Comparison of ENCODE assay signal across 19 cellular contexts in genomic region chr13:106874308-106874707, GRCh38.
DNase-seq lines count a peak whose midpoint lies in the region; ATAC-seq and TF ChIP-seq lines count a peak whose summit lies in the region.
"Had no signal": no experiment of that assay in that cellular context is flagged by ENCODE, and none has a peak within 500 bp of the region (broad histone marks: within the 10 kb centered on the region; RNA-seq: fewer than 3 reads in every experiment).

No MANE protein-coding gene starts in this region.

- TF ChIP-seq POLR2A in heart left ventricle (IDR thresholded peaks at IDR 0.05), result no peak

- H3K27me3 Mint-ChIP-seq in GM23338 (ENCODE audit: insufficient read depth, low read depth, poor library complexity) (peaks cover 2% of the 10 kb centered on the region), nephron progenitor cell (ENCODE audit: low read depth, poor library complexity) (peaks cover 3% of the 10 kb centered on the region)

- H3K4me1 Mint-ChIP-seq in GM23338, result peaks cover 6% of the 10 kb centered on the region
- H3K4me1 Mint-ChIP-seq in nephron progenitor cell, result peaks cover 21% of the 10 kb centered on the region
- H3K4me1 Mint-ChIP-seq: CD8-positive, alpha-beta memory T cell had no signal

- peaks cover 0 to 19% (median 8%) of the 10 kb centered on the region in 12 donors for H3K4me1 ChIP-seq in heart left ventricle
- peaks cover 7% of the 10 kb centered on the region; the same call in 1 of the 2 replicates for H3K4me1 ChIP-seq in GM23338 (ENCODE audit: insufficient read depth)
- H3K4me1 ChIP-seq in right cardiac atrium (ENCODE audit: control insufficient read depth, insufficient read depth, low read length), result peaks cover 4% of the 10 kb centered on the region
- H3K4me1 ChIP-seq in subcutaneous abdominal adipose tissue (ENCODE audit: control insufficient read depth in 5 of 5, insufficient read depth in 5 of 5, low read length in 5 of 5), result peaks cover 0 to 17% (median 9%) of the 10 kb centered on the region in 5 donors

- H3K4me3 ChIP-seq in heart left ventricle (no peak overlapping the region), GM23338 (no peak overlapping the region), right cardiac atrium (ENCODE audit: low read length) (no peak overlapping the region), subcutaneous abdominal adipose tissue (ENCODE audit: low read depth in 1 of 5, low read length in 5 of 5) (no peak overlapping the region)

- H3K9me2 ChIP-seq in GM23338 (ENCODE audit: insufficient read depth), result peaks cover 5% of the 10 kb centered on the region; the same call in 1 of the 2 replicates

- H3K79me2 ChIP-seq in GM23338 (replicated peaks; ENCODE audit: insufficient read depth), result no peaks in the 10 kb centered on the region

- H3K27me3 ChIP-seq in heart left ventricle (no peaks in the 10 kb centered on the region), GM23338 (ENCODE audit: insufficient read depth) (no peaks in the 10 kb centered on the region), right cardiac atrium (ENCODE audit: control insufficient read depth, insufficient read depth) (no peaks in the 10 kb centered on the region), subcutaneous abdominal adipose tissue (ENCODE audit: control insufficient read depth in 5 of 5, insufficient read depth in 4 of 5, low read length in 5 of 5) (no peaks in the 10 kb centered on the region)

- no peaks in the 10 kb centered on the region for H3K36me3 ChIP-seq in heart left ventricle
- H3K36me3 ChIP-seq in GM23338 (ENCODE audit: insufficient read depth), result no peaks in the 10 kb centered on the region
- no peaks in the 10 kb centered on the region for H3K36me3 ChIP-seq in subcutaneous abdominal adipose tissue (ENCODE audit: control insufficient read depth in 5 of 5, insufficient read depth in 5 of 5, low read length in 5 of 5)

- TF ChIP-seq CTCF in heart left ventricle (IDR thresholded peaks at IDR 0.05) (no peak), GM23338 (conservative IDR thresholded peaks at IDR 0.05; ENCODE audit: low read depth in 2 of 2) (no peak), nephron progenitor cell (IDR thresholded peaks at IDR 0.05) (no peak)

- DNase-seq in heart left ventricle, result no peak
- no peak for DNase-seq in cardiac septum (ENCODE audit: low spot score)
- no peak for DNase-seq in GM23338 (ENCODE audit: low spot score)
- no peak for DNase-seq in right cardiac atrium
- no peak for DNase-seq in T1000 (lab: John Stamatoyannopoulos, UW)
- no peak for DNase-seq in nephron progenitor cell
- DNase-seq: AML-193; Calu3; CD8-positive, alpha-beta memory T cell; DMS53; GDM1; IMR-90; NCI-H1694; NCI-H2081; NCI-H2171 treated with DMSO at 0.1 percent for 48 hours; NCI-H446; NCI-H526 had no signal

- peaks cover 5% of the 10 kb centered on the region; the same call in 2 of the 3 replicates for H3K9me3 Mint-ChIP-seq in GM23338
- peaks cover 18% of the 10 kb centered on the region for H3K9me3 Mint-ChIP-seq in nephron progenitor cell

- 18 to 42% (median 33%) methylated on average over 2 of the region's 2 CpGs for WGBS in heart left ventricle, 4 donors
- WGBS in right cardiac atrium, result 16% methylated on average over 2 of the region's 2 CpGs

- H3K36me3 Mint-ChIP-seq in GM23338 (ENCODE audit: low read depth) (no peaks in the 10 kb centered on the region; the same call in 2 of the 3 replicates), nephron progenitor cell (ENCODE audit: low read depth) (peaks cover 5% of the 10 kb centered on the region)
- H3K36me3 Mint-ChIP-seq: CD8-positive, alpha-beta memory T cell had no signal

- H4K20me1 ChIP-seq in GM23338 (replicated peaks; ENCODE audit: insufficient read depth), result no peaks in the 10 kb centered on the region

- H3K4me2 ChIP-seq in GM23338, result no peak overlapping the region

- H3F3A ChIP-seq in GM23338 (replicated peaks; ENCODE audit: low read depth), result no peaks in the 10 kb centered on the region

- no peak overlapping the region for H3K9ac ChIP-seq in subcutaneous abdominal adipose tissue (ENCODE audit: low read length in 5 of 5)

- ATAC-seq in heart left ventricle (peak in 1 of 4 donors; percentile 71), GM23338 (no peak), right cardiac atrium (peak; percentile 66 to 88)

- H3K27ac ChIP-seq in heart left ventricle (peak overlapping the region in 11 of 12 donors; percentile 7 to 63 (median 49)), GM23338 (ENCODE audit: low read depth) (no peak overlapping the region), right cardiac atrium (ENCODE audit: low read length) (peak overlapping the region; percentile 45), subcutaneous abdominal adipose tissue (ENCODE audit: low read depth, low read length) (peak overlapping the region; percentile 54)
- H3K27ac ChIP-seq: C4-2B had no signal

- no peak overlapping the region for H3K4me3 Mint-ChIP-seq in GM23338
- no peak overlapping the region for H3K4me3 Mint-ChIP-seq in nephron progenitor cell
- H3K4me3 Mint-ChIP-seq: CD8-positive, alpha-beta memory T cell had no signal

- H3K9me3 ChIP-seq in heart left ventricle (peaks cover 0 to 7% (median 0%) of the 10 kb centered on the region in 12 donors), right cardiac atrium (ENCODE audit: control insufficient read depth, low read length) (no peaks in the 10 kb centered on the region), subcutaneous abdominal adipose tissue (ENCODE audit: control insufficient read depth in 5 of 5, low read length in 5 of 5) (no peaks in the 10 kb centered on the region)

- H3K27ac Mint-ChIP-seq in GM23338, result no peak overlapping the region
- H3K27ac Mint-ChIP-seq in nephron progenitor cell, result no peak overlapping the region
- H3K27ac Mint-ChIP-seq: CD8-positive, alpha-beta memory T cell had no signal

- 0 out of 2 replicates have a peak overlapping the region, but pooled peaks have one; percentile 66 for H2AFZ ChIP-seq in GM23338

- intact Hi-C loops in heart left ventricle (cut with DNase I) (loop anchor here in 1 of 10 donors (2.0 kb wide), 1 partner anchor 42 kb away; no protein-coding TSS in a partner anchor), cardiac septum (cut with DNase I) (loop anchor here (5.0 kb wide), 2 partner anchors 38 to 172 kb away; no protein-coding TSS in a partner anchor), right cardiac atrium (cut with DNase I) (no loop called here)

TF ChIP-seq in GM23338, 12 proteins besides CTCF, POLR2A, EP300 and RAD21 (continues in another document):
- no peak for TF ChIP-seq EZH2 (IDR thresholded peaks at IDR 0.05; ENCODE audit: low read depth, unreplicated experiment)
- TF ChIP-seq POLR2AphosphoS5 (IDR thresholded peaks at IDR 0.05; ENCODE audit: low read depth), result no peak
- TF ChIP-seq JUNB (IDR thresholded peaks at IDR 0.05; ENCODE audit: unreplicated experiment), result no peak
- no peak for TF ChIP-seq NANOG (IDR thresholded peaks at IDR 0.05; ENCODE audit: borderline replicate concordance)
- no peak for TF ChIP-seq CREB1 (CRISPR knock-in tag; IDR thresholded peaks at IDR 0.05; ENCODE audit: low read depth)
- no peak for TF ChIP-seq REST (IDR thresholded peaks at IDR 0.05; ENCODE audit: unreplicated experiment)
- TF ChIP-seq ZNF331 (CRISPR knock-in tag; IDR thresholded peaks at IDR 0.05; ENCODE audit: low read depth), result no peak
- no peak for TF ChIP-seq EZH2phosphoT487 (IDR thresholded peaks at IDR 0.05; ENCODE audit: unreplicated experiment)
- no peak for TF ChIP-seq ETS1 (IDR thresholded peaks at IDR 0.05)
- TF ChIP-seq ZNF114 (CRISPR knock-in tag; IDR thresholded peaks at IDR 0.05), result no peak
